In the genomic region with DNA sequence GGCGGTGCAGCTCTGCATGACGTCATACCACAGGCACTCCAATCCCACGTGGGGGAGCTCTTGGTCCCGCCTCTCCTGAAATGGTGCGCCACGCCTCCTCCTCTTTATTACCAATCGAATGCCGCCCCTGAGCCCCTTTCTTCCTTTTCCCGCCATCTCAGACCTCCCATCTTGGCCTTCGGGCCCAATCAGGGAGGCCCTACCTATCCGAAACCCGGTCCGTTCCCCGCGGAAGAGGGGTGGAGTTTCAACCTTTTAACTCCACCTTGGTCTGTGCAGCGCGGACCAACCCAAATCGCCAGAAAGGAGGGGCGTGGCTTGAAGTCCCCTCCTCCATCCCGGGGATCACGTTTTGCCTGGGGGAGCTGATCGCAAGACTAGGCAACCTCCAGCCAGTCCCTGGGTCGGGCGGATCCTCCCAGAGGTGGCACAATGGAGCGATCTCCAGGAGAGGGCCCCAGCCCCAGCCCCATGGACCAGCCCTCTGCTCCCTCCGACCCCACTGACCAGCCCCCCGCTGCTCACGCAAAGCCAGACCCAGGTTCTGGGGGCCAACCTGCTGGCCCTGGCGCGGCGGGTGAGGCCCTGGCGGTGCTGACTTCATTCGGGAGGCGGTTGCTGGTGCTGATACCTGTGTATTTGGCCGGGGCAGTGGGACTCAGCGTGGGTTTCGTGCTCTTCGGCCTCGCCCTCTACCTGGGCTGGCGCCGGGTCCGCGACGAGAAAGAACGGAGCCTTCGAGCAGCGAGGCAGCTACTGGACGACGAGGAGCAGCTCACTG, we compare ENCODE assay signal across 8 cellular contexts. TPM values are rescaled to one million over a fixed set of nuclear protein-coding genes. Genes with fewer than 3 reads are reported as not detected.
A peak's percentile ranks its signal among the peaks of the same experiment; 100 is the strongest.
DNase-seq lines count a peak whose midpoint lies in the region; ATAC-seq and TF ChIP-seq lines count a peak whose summit lies in the region.

A gene with protein sequence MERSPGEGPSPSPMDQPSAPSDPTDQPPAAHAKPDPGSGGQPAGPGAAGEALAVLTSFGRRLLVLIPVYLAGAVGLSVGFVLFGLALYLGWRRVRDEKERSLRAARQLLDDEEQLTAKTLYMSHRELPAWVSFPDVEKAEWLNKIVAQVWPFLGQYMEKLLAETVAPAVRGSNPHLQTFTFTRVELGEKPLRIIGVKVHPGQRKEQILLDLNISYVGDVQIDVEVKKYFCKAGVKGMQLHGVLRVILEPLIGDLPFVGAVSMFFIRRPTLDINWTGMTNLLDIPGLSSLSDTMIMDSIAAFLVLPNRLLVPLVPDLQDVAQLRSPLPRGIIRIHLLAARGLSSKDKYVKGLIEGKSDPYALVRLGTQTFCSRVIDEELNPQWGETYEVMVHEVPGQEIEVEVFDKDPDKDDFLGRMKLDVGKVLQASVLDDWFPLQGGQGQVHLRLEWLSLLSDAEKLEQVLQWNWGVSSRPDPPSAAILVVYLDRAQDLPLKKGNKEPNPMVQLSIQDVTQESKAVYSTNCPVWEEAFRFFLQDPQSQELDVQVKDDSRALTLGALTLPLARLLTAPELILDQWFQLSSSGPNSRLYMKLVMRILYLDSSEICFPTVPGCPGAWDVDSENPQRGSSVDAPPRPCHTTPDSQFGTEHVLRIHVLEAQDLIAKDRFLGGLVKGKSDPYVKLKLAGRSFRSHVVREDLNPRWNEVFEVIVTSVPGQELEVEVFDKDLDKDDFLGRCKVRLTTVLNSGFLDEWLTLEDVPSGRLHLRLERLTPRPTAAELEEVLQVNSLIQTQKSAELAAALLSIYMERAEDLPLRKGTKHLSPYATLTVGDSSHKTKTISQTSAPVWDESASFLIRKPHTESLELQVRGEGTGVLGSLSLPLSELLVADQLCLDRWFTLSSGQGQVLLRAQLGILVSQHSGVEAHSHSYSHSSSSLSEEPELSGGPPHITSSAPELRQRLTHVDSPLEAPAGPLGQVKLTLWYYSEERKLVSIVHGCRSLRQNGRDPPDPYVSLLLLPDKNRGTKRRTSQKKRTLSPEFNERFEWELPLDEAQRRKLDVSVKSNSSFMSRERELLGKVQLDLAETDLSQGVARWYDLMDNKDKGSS (plus strand): TSS at position 380 of the 781 bp plus-strand sequence. CDS start 53 bp downstream, at position 433.

- WGBS in esophagus squamous epithelium, 2 donors, result 0% methylated on average over 11 to 17 of the region's 49 CpGs

- H3K27ac ChIP-seq in Karpas-422 (ENCODE audit: low read length) (peak within 1 kb of the TSS; percentile 88), esophagus squamous epithelium (peak within 1 kb of the TSS; percentile 85 to 98 (median 96))

- H2AFZ ChIP-seq in Karpas-422 (ENCODE audit: low read length), result no peak within 1 kb of the TSS

- H3K4me3 ChIP-seq in Karpas-422 (ENCODE audit: low read length) (peak within 1 kb of the TSS; percentile 73), esophagus squamous epithelium (peak within 1 kb of the TSS; percentile 51 to 97 (median 83))

- peak; percentile 88 for ATAC-seq in GM21825 (IDR thresholded peaks at IDR 0.05; ENCODE audit: unreplicated experiment)

- H3K36me3 ChIP-seq in Karpas-422 (ENCODE audit: insufficient read depth, low read length) (peaks cover 19% of the 10 kb centered on the region), esophagus squamous epithelium (peaks cover 13 to 31% (median 14%) of the 10 kb centered on the region in 3 donors)

- TF ChIP-seq CTCF in esophagus squamous epithelium (IDR thresholded peaks at IDR 0.05), result peak in 3 of 6 experiments; percentile 10 to 14 (median 10)

- peaks cover 27% of the 10 kb centered on the region for H3K79me2 ChIP-seq in Karpas-422 (ENCODE audit: low read length)

- no peaks in the 10 kb centered on the region for H4K20me1 ChIP-seq in Karpas-422 (ENCODE audit: insufficient read depth, low read depth, low read length)

- intact Hi-C loops in esophagus squamous epithelium (cut with DNase I), result loop anchor here (5.0 kb wide), 1 partner anchor 59 kb away; a partner anchor contains a TSS

- H3K4me2 ChIP-seq in Karpas-422 (ENCODE audit: low read depth, low read length, poor library complexity, severe bottlenecking), result peak within 1 kb of the TSS; percentile 90

- H3K27me3 ChIP-seq in Karpas-422 (ENCODE audit: low read length) (no peaks in the 10 kb centered on the region), esophagus squamous epithelium (no peaks in the 10 kb centered on the region)

- H3K9me2 ChIP-seq in Karpas-422 (replicated peaks; ENCODE audit: insufficient read depth, low read length), result no peaks in the 10 kb centered on the region

- H3K4me1 ChIP-seq in Karpas-422 (ENCODE audit: low read length), result peaks cover 28% of the 10 kb centered on the region
- H3K4me1 ChIP-seq in esophagus squamous epithelium, result peaks cover 23 to 60% (median 30%) of the 10 kb centered on the region in 3 donors

- peak; percentile 93 for DNase-seq in DMS79 treated with DMSO at 0.1 percent for 48 hours (lab: John Stamatoyannopoulos, UW)
- DNase-seq in Karpas-422, result peak; percentile 100
- DNase-seq in RKO (ENCODE audit: low spot score), result peak; percentile 99
- DNase-seq in activated T-helper 1 cell treated with Interleukin-2 at 50 U/mL for 16 hours (ENCODE audit: low read depth), result peak; percentile 95
- DNase-seq in esophagus squamous epithelium (lab: John Stamatoyannopoulos, UW), result peak; percentile 98
- DNase-seq in myocyte (ENCODE audit: low read depth), result peak; percentile 100
- DNase-seq in stimulated activated CD8-positive, alpha-beta memory T cell treated with anti-CD3 and anti-CD28 coated beads, Interleukin-7, amount 100 ng/mL, for 48 hours (ENCODE audit: extremely low read depth in 1 of 2, low read depth in 1 of 2), result peak; percentile 92 to 98

- H3K9ac ChIP-seq in Karpas-422 (ENCODE audit: low read length), result peak within 1 kb of the TSS; percentile 82

- peak in 3 of 4 donors; percentile 91 to 97 (median 95) for TF ChIP-seq POLR2A in esophagus squamous epithelium (IDR thresholded peaks at IDR 0.05)

- H3K9me3 ChIP-seq in Karpas-422 (ENCODE audit: low read length) (no peaks in the 10 kb centered on the region), esophagus squamous epithelium (no peaks in the 10 kb centered on the region)

RNA-seq across cellular contexts. Expression of the gene that starts here (rescaled TPM):
- total RNA-seq in Karpas-422 (2014; rRNA removed; shearing (Covaris generic); ENCODE audit: low replicate concordance), result 75.3 and 75.7 TPM in 2 replicates
- total RNA-seq in esophagus squamous epithelium (10 to 100 TPM; 42.6 to 70.8 (median 62.5) TPM), myocyte (442 and 481 TPM in 2 replicates)
- 152 TPM for polyA plus RNA-seq in myocyte (2012)

Comparison
In these comparisons a context has a peak if more than half of its experiments do, and no peak if none do; other contexts are left out.
1. Peak in every context shown above with its lines: DNase-seq, ATAC-seq, H3K4me3 ChIP-seq and H3K27ac ChIP-seq.